Comparison of ENCODE assay signal across 1 cellular context in genomic region chr1:212082765-212083406, GRCh38.
TF ChIP-seq lines count a peak whose summit lies in the region.

No MANE protein-coding gene starts in this region.

TF ChIP-seq in WTC11, 78 proteins besides CTCF, POLR2A, EP300 and RAD21 (continued from another document):
- TF ChIP-seq IRF2 (CRISPR knock-in tag; IDR thresholded peaks at IDR 0.05; ENCODE audit: borderline replicate concordance, low read depth): no peak
- TF ChIP-seq, protein P1, sequence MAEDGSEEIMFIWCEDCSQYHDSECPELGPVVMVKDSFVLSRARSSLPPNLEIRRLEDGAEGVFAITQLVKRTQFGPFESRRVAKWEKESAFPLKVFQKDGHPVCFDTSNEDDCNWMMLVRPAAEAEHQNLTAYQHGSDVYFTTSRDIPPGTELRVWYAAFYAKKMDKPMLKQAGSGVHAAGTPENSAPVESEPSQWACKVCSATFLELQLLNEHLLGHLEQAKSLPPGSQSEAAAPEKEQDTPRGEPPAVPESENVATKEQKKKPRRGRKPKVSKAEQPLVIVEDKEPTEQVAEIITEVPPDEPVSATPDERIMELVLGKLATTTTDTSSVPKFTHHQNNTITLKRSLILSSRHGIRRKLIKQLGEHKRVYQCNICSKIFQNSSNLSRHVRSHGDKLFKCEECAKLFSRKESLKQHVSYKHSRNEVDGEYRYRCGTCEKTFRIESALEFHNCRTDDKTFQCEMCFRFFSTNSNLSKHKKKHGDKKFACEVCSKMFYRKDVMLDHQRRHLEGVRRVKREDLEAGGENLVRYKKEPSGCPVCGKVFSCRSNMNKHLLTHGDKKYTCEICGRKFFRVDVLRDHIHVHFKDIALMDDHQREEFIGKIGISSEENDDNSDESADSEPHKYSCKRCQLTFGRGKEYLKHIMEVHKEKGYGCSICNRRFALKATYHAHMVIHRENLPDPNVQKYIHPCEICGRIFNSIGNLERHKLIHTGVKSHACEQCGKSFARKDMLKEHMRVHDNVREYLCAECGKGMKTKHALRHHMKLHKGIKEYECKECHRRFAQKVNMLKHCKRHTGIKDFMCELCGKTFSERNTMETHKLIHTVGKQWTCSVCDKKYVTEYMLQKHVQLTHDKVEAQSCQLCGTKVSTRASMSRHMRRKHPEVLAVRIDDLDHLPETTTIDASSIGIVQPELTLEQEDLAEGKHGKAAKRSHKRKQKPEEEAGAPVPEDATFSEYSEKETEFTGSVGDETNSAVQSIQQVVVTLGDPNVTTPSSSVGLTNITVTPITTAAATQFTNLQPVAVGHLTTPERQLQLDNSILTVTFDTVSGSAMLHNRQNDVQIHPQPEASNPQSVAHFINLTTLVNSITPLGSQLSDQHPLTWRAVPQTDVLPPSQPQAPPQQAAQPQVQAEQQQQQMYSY (CRISPR knock-in tag; IDR thresholded peaks at IDR 0.05): no peak
